Comparison of ENCODE assay signal across 8 cellular contexts in genomic region chr19:20077791-20078463, GRCh38. TPM values are rescaled to one million over a fixed set of nuclear protein-coding genes. Genes with fewer than 3 reads are reported as not detected.
DNase-seq lines count a peak whose midpoint lies in the region; ATAC-seq and TF ChIP-seq lines count a peak whose summit lies in the region.

Gene ZNF90, plus strand, starts transcription at chr19:20078000. Its CDS starts 133 bp downstream, at chr19:20078133.

- peak; percentile 11 for TF ChIP-seq CTCF in GM10248 (IDR thresholded peaks at IDR 0.05; ENCODE audit: control extremely low read depth, extremely low read depth, low read depth, missing control alignments)
- no peak for TF ChIP-seq CTCF in esophagus squamous epithelium (IDR thresholded peaks at IDR 0.05)

- WGBS in esophagus squamous epithelium, 2 donors = 0 to 1% methylated on average over 9 to 15 of the region's 28 CpGs

- H3K27me3 ChIP-seq in esophagus squamous epithelium (no peaks in the 10 kb centered on the region), muscle layer of duodenum (ENCODE audit: low read depth, low read length) (no peaks in the 10 kb centered on the region)

- peaks cover 0 to 22% (median 6%) of the 10 kb centered on the region in 3 donors for H3K4me1 ChIP-seq in esophagus squamous epithelium
- peaks cover 0 to 13% of the 10 kb centered on the region in 2 donors for H3K4me1 ChIP-seq in muscle layer of duodenum (ENCODE audit: control insufficient read depth in 1 of 2, insufficient read depth in 2 of 2, low read length in 2 of 2)

- no peak for TF ChIP-seq POLR2A in esophagus squamous epithelium (IDR thresholded peaks at IDR 0.05)

- H3K4me3 ChIP-seq in esophagus squamous epithelium (peak within 1 kb of the TSS; percentile 49 to 72 (median 58)), muscle layer of duodenum (ENCODE audit: low read depth in 1 of 2, low read length in 2 of 2) (peak within 1 kb of the TSS; percentile 76 to 88)

- intact Hi-C loops in esophagus squamous epithelium (cut with DNase I) = no loop called here

- DNase-seq in GM10248 (ENCODE audit: extremely low spot score) (peak; percentile 79), NCI-H510A (lab: John Stamatoyannopoulos, UW) (peak; percentile 71), esophagus squamous epithelium (lab: John Stamatoyannopoulos, UW) (peak; percentile 27), MV-4-11 (lab: John Stamatoyannopoulos, UW) (no peak)
- DNase-seq in activated T-cell treated with anti-CD3 and anti-CD28 coated beads, Interleukin-2, amount 50 U/mL, for 1 hour = peak; percentile 81
- peak; percentile 67 to 71 for DNase-seq in stimulated activated CD8-positive, alpha-beta memory T cell treated with anti-CD3 and anti-CD28 coated beads, Interleukin-4, amount 100 ng/mL, for 4 hours (ENCODE audit: low read depth in 2 of 2, low spot score in 1 of 2)

- CTCF ChIA-PET in GM10248 (lab: Yijun Ruan, JAX) = interaction anchor here (1.2 to 1.6 kb wide), 4 partner anchors 11 to 31 kb away, joined by 3 to 5 read pairs (median 4); no protein-coding TSS in a partner anchor

- H3K27ac ChIP-seq in esophagus squamous epithelium (peak within 1 kb of the TSS; percentile 40 to 65 (median 52)), muscle layer of duodenum (ENCODE audit: low read length) (no peak within 1 kb of the TSS)

- ATAC-seq in HG02623 (IDR thresholded peaks at IDR 0.05; ENCODE audit: unreplicated experiment) = peak; percentile 89

- H3K9me3 ChIP-seq in esophagus squamous epithelium (no peaks in the 10 kb centered on the region), muscle layer of duodenum (ENCODE audit: control insufficient read depth in 1 of 2, low read length in 2 of 2) (no peaks in the 10 kb centered on the region)

- POLR2A ChIA-PET in GM10248 (lab: Yijun Ruan, JAX) = no interaction called here

- H3K36me3 ChIP-seq in esophagus squamous epithelium (no peaks in the 10 kb centered on the region), muscle layer of duodenum (ENCODE audit: control insufficient read depth in 1 of 2, insufficient read depth in 2 of 2, low read length in 2 of 2) (no peaks in the 10 kb centered on the region)

RNA-seq across cellular contexts. Expression of gene ZNF90, which starts in this region (rescaled TPM):
- total RNA-seq in esophagus squamous epithelium = 1 to 10 TPM in 3 of 4 donors, under 1 TPM in 1; 0.57 to 2.3 (median 1.5) TPM
